In the genomic region with DNA sequence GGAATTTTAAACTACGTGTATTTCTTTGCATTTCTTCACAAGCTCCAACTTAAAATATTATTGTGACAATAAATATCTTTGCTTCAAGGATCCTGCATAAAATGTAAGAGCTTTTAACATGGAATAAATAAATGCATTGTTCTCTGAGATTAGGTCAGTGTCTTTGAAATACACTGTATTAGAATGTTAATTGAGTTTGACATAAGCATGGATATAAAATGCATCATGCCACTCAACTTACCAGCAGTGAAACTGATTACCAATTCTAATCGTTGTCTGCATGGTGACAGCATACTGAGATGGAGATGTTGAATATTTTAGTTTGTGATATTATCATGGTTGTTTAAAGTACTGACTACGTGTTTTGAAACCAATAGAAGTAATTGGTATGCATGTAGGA, we compare ENCODE assay signal across 18 cellular contexts.
A peak's percentile ranks its signal among the peaks of the same experiment; 100 is the strongest.
DNase-seq lines count a peak whose midpoint lies in the region; ATAC-seq and TF ChIP-seq lines count a peak whose summit lies in the region.
"Had no signal": no experiment of that assay in that cellular context is flagged by ENCODE, and none has a peak within 500 bp of the region (broad histone marks: within the 10 kb centered on the region; RNA-seq: fewer than 3 reads in every experiment).

No MANE protein-coding gene starts in this region.

- intact Hi-C loops in MCF 10A (cut with micrococcal nuclease): no loop called here
- intact Hi-C loops in mammary epithelial cell (cut with micrococcal nuclease): no loop called here

- no peaks in the 10 kb centered on the region for H4K20me1 ChIP-seq in mammary epithelial cell (ENCODE audit: insufficient read depth, low read length)
- H4K20me1 ChIP-seq: BLaER1 had no signal

- H3K36me3 Mint-ChIP-seq in MCF 10A (ENCODE audit: insufficient read depth, unreplicated experiment): peaks cover 4% of the 10 kb centered on the region
- H3K36me3 Mint-ChIP-seq: CD14-positive monocyte; CD4-positive, alpha-beta memory T cell had no signal

- peaks cover 19% of the 10 kb centered on the region for H3K4me1 Mint-ChIP-seq in MCF 10A (ENCODE audit: insufficient read depth, unreplicated experiment)
- H3K4me1 Mint-ChIP-seq: CD14-positive monocyte; CD4-positive, alpha-beta memory T cell had no signal

- H3K4me2 ChIP-seq in mammary epithelial cell (ENCODE audit: insufficient read depth, low read depth, low read length): no peak overlapping the region
- H3K4me2 ChIP-seq: BLaER1 had no signal

- H3K9ac ChIP-seq in mammary epithelial cell (ENCODE audit: insufficient read depth, low read length): no peak overlapping the region
- H3K9ac ChIP-seq: BLaER1, GM23248 had no signal

- H3K4me1 ChIP-seq in mammary epithelial cell (ENCODE audit: insufficient read depth, low read length): peaks cover 3% of the 10 kb centered on the region
- H3K4me1 ChIP-seq: BLaER1 had no signal

- no TSS peak for BruUV-seq in MCF 10A (replicated peaks; lab: Mats Ljungman, UMichigan)
- BruUV-seq in mammary epithelial cell (replicated peaks; lab: Mats Ljungman, UMichigan): no TSS peak

- H3K27me3 ChIP-seq in mammary epithelial cell (ENCODE audit: insufficient read depth, low read length): no peaks in the 10 kb centered on the region
- H3K27me3 ChIP-seq: BLaER1 had no signal

- H3K27ac ChIP-seq in mammary epithelial cell (ENCODE audit: insufficient read depth, low read depth, low read length): no peak overlapping the region
- H3K27ac ChIP-seq: BLaER1, GM23248, HL-60 had no signal

- no peak overlapping the region for H3K4me3 ChIP-seq in mammary epithelial cell (replicated peaks in 1 of 3; ENCODE audit: insufficient read depth in 1 of 3, low read depth in 2 of 3, low read length in 3 of 3)
- peak overlapping the region; percentile 2 for H3K4me3 ChIP-seq in iPS-11a (ENCODE audit: low read depth, low read length)
- H3K4me3 ChIP-seq: BLaER1, GM23248 had no signal

- TF ChIP-seq CTCF in MCF 10A (IDR thresholded peaks at IDR 0.05; ENCODE audit: unreplicated experiment) (no peak), mammary epithelial cell (conservative IDR thresholded peaks at IDR 0.05 in 1 of 2, IDR thresholded peaks at IDR 0.05 in 1 of 2; ENCODE audit: extremely low read depth in 1 of 2, insufficient read depth in 1 of 2, low read depth in 1 of 2, low read length in 2 of 2) (no peak)

- in situ Hi-C loops in mammary epithelial cell (cut with MboI; ENCODE audit: low sequenced_read_pairs in 2 of 2): no loop called here

- WGBS in mammary epithelial cell (ENCODE audit: low coverage, missing lambda C conversion rate): 84% methylated on average over 3 of the region's 3 CpGs

- no peak overlapping the region for H2AFZ ChIP-seq in mammary epithelial cell (ENCODE audit: low read depth, low read length)
- H2AFZ ChIP-seq: GM23248 had no signal

- no peaks in the 10 kb centered on the region for H3K9me3 ChIP-seq in mammary epithelial cell (replicated peaks; ENCODE audit: insufficient read depth, low read length)

- no peak overlapping the region for H3K4me3 Mint-ChIP-seq in MCF 10A (ENCODE audit: unreplicated experiment)
- H3K4me3 Mint-ChIP-seq: CD14-positive monocyte; CD4-positive, alpha-beta memory T cell had no signal

- dilution Hi-C loops in mammary epithelial cell (cut with HindIII; ENCODE audit: low sequenced_read_pairs): no loop called here

- no peak for DNase-seq in MCF 10A (ENCODE audit: unreplicated experiment)
- no peak for DNase-seq in mammary epithelial cell
- DNase-seq in stimulated activated CD4-positive, alpha-beta T cell treated with anti-CD3 and anti-CD28 coated beads, Interleukin-2, amount 100 ng/mL, for 48 hours: no peak
- DNase-seq in DMS153 treated with DMSO at 0.1 percent for 48 hours (lab: John Stamatoyannopoulos, UW; ENCODE audit: unreplicated experiment): no peak
- DNase-seq: 8988T; CD4-positive, alpha-beta memory T cell; DMS153; DMS79 treated with DMSO at 0.1 percent for 48 hours; GF-D8; GM23248; HCEC 1CT had no signal

- H3K27ac Mint-ChIP-seq in MCF 10A (ENCODE audit: low read depth, unreplicated experiment): peak overlapping the region; percentile 27
- H3K27ac Mint-ChIP-seq: CD14-positive monocyte; CD4-positive, alpha-beta memory T cell had no signal

- POLR2A ChIA-PET in MCF 10A (lab: Yijun Ruan, JAX): interaction anchor here (0.9 to 1.4 kb wide), 3 partner anchors 9 to 107 kb away, joined by 3 read pairs; no protein-coding TSS in a partner anchor

- ATAC-seq in SK-N-SH treated with all-trans-retinoic acid at 6 μM for 48 hours (no peak), HG03354 (IDR thresholded peaks at IDR 0.05; ENCODE audit: poor library complexity, severe bottlenecking, unreplicated experiment) (no peak), GM19467 (IDR thresholded peaks at IDR 0.05; ENCODE audit: unreplicated experiment) (no peak)

- H3K79me2 ChIP-seq in mammary epithelial cell (ENCODE audit: insufficient read depth, low read length): no peaks in the 10 kb centered on the region

- H3K9me3 Mint-ChIP-seq in MCF 10A (ENCODE audit: unreplicated experiment): no peaks in the 10 kb centered on the region

- H3K27me3 Mint-ChIP-seq in MCF 10A (ENCODE audit: insufficient read depth, unreplicated experiment): no peaks in the 10 kb centered on the region
- H3K27me3 Mint-ChIP-seq: CD4-positive, alpha-beta memory T cell had no signal

- no peaks in the 10 kb centered on the region for H3K36me3 ChIP-seq in mammary epithelial cell (ENCODE audit: insufficient read depth, low read length)
- H3K36me3 ChIP-seq: BLaER1 had no signal

- CTCF ChIA-PET in MCF 10A (lab: Yijun Ruan, JAX): interaction anchor here (0.8 kb wide), 2 partner anchors 14 to 74 kb away, joined by 3 to 4 read pairs; no protein-coding TSS in a partner anchor
- CTCF ChIA-PET in mammary epithelial cell (lab: Charles Lee; ENCODE audit: low non-redundant PET): no interaction called here

TF ChIP-seq in SK-N-SH treated with all-trans-retinoic acid at 6 μM for 48 hours, 23 proteins besides CTCF, POLR2A, EP300 and RAD21:
- TF ChIP-seq ISL1 (CRISPR knock-in tag; IDR thresholded peaks at IDR 0.05) (peak; percentile 81), TCF4 (CRISPR knock-in tag; IDR thresholded peaks at IDR 0.05; ENCODE audit: borderline replicate concordance) (no peak), ARNTL (CRISPR knock-in tag; IDR thresholded peaks at IDR 0.05; ENCODE audit: borderline replicate concordance, low read depth) (no peak), BACH2 (CRISPR knock-in tag; IDR thresholded peaks at IDR 0.05; ENCODE audit: borderline replicate concordance) (no peak), ZNF565 (CRISPR knock-in tag; conservative IDR thresholded peaks at IDR 0.05; ENCODE audit: low read depth) (no peak)
- TF ChIP-seq, protein P1, sequence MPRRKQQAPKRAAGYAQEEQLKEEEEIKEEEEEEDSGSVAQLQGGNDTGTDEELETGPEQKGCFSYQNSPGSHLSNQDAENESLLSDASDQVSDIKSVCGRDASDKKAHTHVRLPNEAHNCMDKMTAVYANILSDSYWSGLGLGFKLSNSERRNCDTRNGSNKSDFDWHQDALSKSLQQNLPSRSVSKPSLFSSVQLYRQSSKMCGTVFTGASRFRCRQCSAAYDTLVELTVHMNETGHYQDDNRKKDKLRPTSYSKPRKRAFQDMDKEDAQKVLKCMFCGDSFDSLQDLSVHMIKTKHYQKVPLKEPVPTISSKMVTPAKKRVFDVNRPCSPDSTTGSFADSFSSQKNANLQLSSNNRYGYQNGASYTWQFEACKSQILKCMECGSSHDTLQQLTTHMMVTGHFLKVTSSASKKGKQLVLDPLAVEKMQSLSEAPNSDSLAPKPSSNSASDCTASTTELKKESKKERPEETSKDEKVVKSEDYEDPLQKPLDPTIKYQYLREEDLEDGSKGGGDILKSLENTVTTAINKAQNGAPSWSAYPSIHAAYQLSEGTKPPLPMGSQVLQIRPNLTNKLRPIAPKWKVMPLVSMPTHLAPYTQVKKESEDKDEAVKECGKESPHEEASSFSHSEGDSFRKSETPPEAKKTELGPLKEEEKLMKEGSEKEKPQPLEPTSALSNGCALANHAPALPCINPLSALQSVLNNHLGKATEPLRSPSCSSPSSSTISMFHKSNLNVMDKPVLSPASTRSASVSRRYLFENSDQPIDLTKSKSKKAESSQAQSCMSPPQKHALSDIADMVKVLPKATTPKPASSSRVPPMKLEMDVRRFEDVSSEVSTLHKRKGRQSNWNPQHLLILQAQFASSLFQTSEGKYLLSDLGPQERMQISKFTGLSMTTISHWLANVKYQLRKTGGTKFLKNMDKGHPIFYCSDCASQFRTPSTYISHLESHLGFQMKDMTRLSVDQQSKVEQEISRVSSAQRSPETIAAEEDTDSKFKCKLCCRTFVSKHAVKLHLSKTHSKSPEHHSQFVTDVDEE (CRISPR knock-in tag; IDR thresholded peaks at IDR 0.05): no peak
TF ChIP-seq in SK-N-SH treated with all-trans-retinoic acid at 6 μM for 48 hours: peak in this region for 1.
